Comparison of ENCODE assay signal across 20 cellular contexts in genomic region chr3:195263925-195264575, GRCh38. TPM values are rescaled to one million over a fixed set of nuclear protein-coding genes. Genes with fewer than 3 reads are reported as not detected.
A peak's percentile ranks its signal among the peaks of the same experiment; 100 is the strongest.
DNase-seq lines count a peak whose midpoint lies in the region; ATAC-seq, FAIRE-seq and TF ChIP-seq lines count a peak whose summit lies in the region.
"Had no signal": no experiment of that assay in that cellular context is flagged by ENCODE, and none has a peak within 500 bp of the region (broad histone marks: within the 10 kb centered on the region; RNA-seq: fewer than 3 reads in every experiment).

No MANE protein-coding gene starts in this region.

- no peak overlapping the region for H3K27ac ChIP-seq in IMR-90 (ENCODE audit: insufficient read depth, low read length)
- no peak overlapping the region for H3K27ac ChIP-seq in GM12878 (ENCODE audit: control insufficient read depth, insufficient read depth)
- H3K27ac ChIP-seq in foreskin keratinocyte, result no peak overlapping the region
- H3K27ac ChIP-seq: PC-9 had no signal

- H3K9me3 Mint-ChIP-seq in CD14-positive monocyte, result peaks cover 0 to 1% (median 0%) of the 10 kb centered on the region in 7 donors
- H3K9me3 Mint-ChIP-seq: CD8-positive, alpha-beta T cell had no signal

- H3K9ac ChIP-seq in IMR-90 (ENCODE audit: low read depth, low read length) (no peak overlapping the region), GM12878 (ENCODE audit: control insufficient read depth, insufficient read depth, low read length) (no peak overlapping the region)

- no peak for TF ChIP-seq EP300 in GM12878 (IDR thresholded peaks at IDR 0.05; ENCODE audit: borderline replicate concordance in 1 of 2, control insufficient read depth in 1 of 2, low read depth in 2 of 2, low read length in 2 of 2)

- H3K79me1 ChIP-seq in IMR-90 (ENCODE audit: low read depth in 1 of 2, low read length in 2 of 2), result peaks cover 29 to 76% of the 10 kb centered on the region in 2 experiments

- no peak overlapping the region for H2BK15ac ChIP-seq in IMR-90 (ENCODE audit: low read depth, low read length)

- H3K4me2 ChIP-seq in IMR-90 (ENCODE audit: low read depth, low read length) (no peak overlapping the region), GM12878 (ENCODE audit: control insufficient read depth, insufficient read depth) (no peak overlapping the region)
- H3K4me2 ChIP-seq: PC-9 had no signal

- intact Hi-C loops in CD14-positive monocyte (cut with micrococcal nuclease) (loop anchor here in 1 of 2 donors (5.0 kb wide), 3 partner anchors 178 to 592 kb away; partner anchors contain the start of genes ACAP2 and LSG1), IMR-90 (cut with micrococcal nuclease) (loop anchor here (5.0 kb wide), 2 partner anchors 262 to 932 kb away; no protein-coding TSS in a partner anchor), GM12878 (cut with micrococcal nuclease; ENCODE audit: unreplicated experiment) (loop anchor here (10.0 kb wide), 1 partner anchor 929 kb away; no protein-coding TSS in a partner anchor)

- DNase-seq in CD14-positive monocyte (ENCODE audit: low spot score) (no peak), IMR-90 (no peak), GM12878 (ENCODE audit: low read depth, low spot score) (no peak), foreskin keratinocyte (peak; percentile 35 to 64), activated T-cell treated with anti-CD3 and anti-CD28 coated beads for 4 hours (no peak), HT-29 (ENCODE audit: low spot score) (no peak), NCI-H2227 (lab: John Stamatoyannopoulos, UW; ENCODE audit: unreplicated experiment) (no peak)
- DNase-seq: ACHN; CD8-positive, alpha-beta T cell; DMS79 treated with DMSO at 0.1 percent for 48 hours; NCI-H1092 treated with DMSO at 0.1 percent for 48 hours; NCI-H1694; NCI-H446 had no signal

- peaks cover 10% of the 10 kb centered on the region for H3K79me2 ChIP-seq in GM12878 (ENCODE audit: control insufficient read depth, insufficient read depth, low read length)

- H3K18ac ChIP-seq in IMR-90 (ENCODE audit: low read depth, low read length), result no peak overlapping the region

- no peak overlapping the region for H4K8ac ChIP-seq in IMR-90 (ENCODE audit: low read depth in 2 of 2, low read length in 2 of 2)

- peaks cover 6% of the 10 kb centered on the region; the same call in 1 of the 2 replicates for H4K20me1 ChIP-seq in IMR-90 (ENCODE audit: insufficient read depth, low read length)
- no peaks in the 10 kb centered on the region for H4K20me1 ChIP-seq in GM12878 (ENCODE audit: control insufficient read depth, insufficient read depth)

- SMC1A ChIA-PET in GM12878 (lab: Charles Lee; ENCODE audit: uncharacterized antibody, unreplicated experiment), result interaction anchor here (0.7 to 1.9 kb wide), 2 partner anchors 581 to 592 kb away, joined by 3 to 10 read pairs; partner anchors contain the start of gene LSG1

- H2BK5ac ChIP-seq in IMR-90 (ENCODE audit: low read depth, low read length, poor library complexity, severe bottlenecking), result no peak overlapping the region

- H2AFZ ChIP-seq in IMR-90 (replicated peaks; ENCODE audit: low read length, poor library complexity) (peak overlapping the region; percentile 16), GM12878 (ENCODE audit: control insufficient read depth, low read depth, low read length) (no peak overlapping the region)
- H2AFZ ChIP-seq: PC-9 had no signal

- no peak overlapping the region for H3K4ac ChIP-seq in IMR-90 (ENCODE audit: low read depth, low read length)

- H3K9me3 ChIP-seq in IMR-90 (ENCODE audit: control insufficient read depth, insufficient read depth, low read length) (no peaks in the 10 kb centered on the region), GM12878 (replicated peaks; ENCODE audit: control insufficient read depth, insufficient read depth, low read length) (no peaks in the 10 kb centered on the region)
- H3K9me3 ChIP-seq: HAP-1 had no signal

- no peak overlapping the region for H3K4me3 ChIP-seq in IMR-90 (ENCODE audit: insufficient read depth, low read depth, low read length)
- H3K4me3 ChIP-seq in GM12878, result no peak overlapping the region
- H3K4me3 ChIP-seq: HAP-1, PC-9 had no signal

- CTCF ChIA-PET in IMR-90 (lab: Yijun Ruan, JAX), result interaction anchor here (1.0 kb wide), 1 partner anchor 593 kb away, joined by 3 read pairs; the partner anchor contains the start of gene LSG1
- CTCF ChIA-PET in GM12878 (lab: Yijun Ruan, JAX), result interaction anchor here (0.7 to 3.9 kb wide), 4 partner anchors 6 to 595 kb away, joined by 3 to 47 read pairs (median 24); partner anchors contain the start of gene XXYLT1

- peaks cover 11% of the 10 kb centered on the region for H3K9me1 ChIP-seq in IMR-90 (ENCODE audit: insufficient read depth, low read length)

- H3K4me1 Mint-ChIP-seq in CD14-positive monocyte, result peaks cover 45% of the 10 kb centered on the region

- peak overlapping the region in 1 of 2 donors; percentile 4 for H3K4me3 Mint-ChIP-seq in CD14-positive monocyte
- H3K4me3 Mint-ChIP-seq: CD8-positive, alpha-beta T cell had no signal

- peak overlapping the region; percentile 78 to 90 (median 85) for H3K27ac Mint-ChIP-seq in CD14-positive monocyte
- H3K27ac Mint-ChIP-seq: CD8-positive, alpha-beta T cell had no signal

- no peak for FAIRE-seq in GM12878 (lab: Jason Lieb, UNC)
- FAIRE-seq: D721Med, G401.6, GM19239 had no signal

- no peak overlapping the region for H2BK120ac ChIP-seq in IMR-90 (ENCODE audit: low read depth, low read length)

- no peak overlapping the region for H2AK9ac ChIP-seq in IMR-90 (replicated peaks; ENCODE audit: low read depth, low read length, poor library complexity)

- POLR2A ChIA-PET in IMR-90 (lab: Charles Lee; ENCODE audit: unreplicated experiment) (no interaction called here), GM12878 (lab: Charles Lee) (no interaction called here)

- H3K4me1 ChIP-seq in IMR-90 (ENCODE audit: control insufficient read depth, insufficient read depth, low read length) (peaks cover 6% of the 10 kb centered on the region), GM12878 (ENCODE audit: control insufficient read depth, insufficient read depth, low read length) (peaks cover 15% of the 10 kb centered on the region), foreskin keratinocyte (no peaks in the 10 kb centered on the region)

- ATAC-seq in IMR-90 (ENCODE audit: low read depth) (no peak), GM12878 (no peak), foreskin keratinocyte (peak; percentile 8), HG03196 (IDR thresholded peaks at IDR 0.05; ENCODE audit: unreplicated experiment) (no peak)
- ATAC-seq: CD8-positive, alpha-beta T cell; Right ventricle myocardium inferior had no signal

- BruUV-seq in IMR-90 (replicated peaks; lab: Mats Ljungman, UMichigan), result no TSS peak
- no TSS peak for BruUV-seq in GM12878 (replicated peaks; lab: Mats Ljungman, UMichigan)

- H3K27me3 ChIP-seq in IMR-90 (ENCODE audit: control insufficient read depth, insufficient read depth, low read length) (no peaks in the 10 kb centered on the region), GM12878 (replicated peaks in 1 of 2; ENCODE audit: control insufficient read depth in 2 of 2, insufficient read depth in 2 of 2, low read length in 1 of 2) (no peaks in the 10 kb centered on the region), foreskin keratinocyte (no peaks in the 10 kb centered on the region)

- H3K56ac ChIP-seq in IMR-90 (ENCODE audit: extremely low read depth, insufficient read depth, low read length), result no peak overlapping the region

- H3K36me3 ChIP-seq in IMR-90 (ENCODE audit: control insufficient read depth, insufficient read depth, low read length), result peaks cover 3% of the 10 kb centered on the region; the same call in 1 of the 2 replicates
- H3K36me3 ChIP-seq in GM12878 (ENCODE audit: control insufficient read depth in 2 of 2, insufficient read depth in 2 of 2, low read length in 1 of 2), result no peaks in the 10 kb centered on the region

- H3K27me3 Mint-ChIP-seq in CD14-positive monocyte (ENCODE audit: low read depth in 3 of 3), result peaks cover 0 to 2% (median 0%) of the 10 kb centered on the region in 3 donors

- RAD21 ChIA-PET in GM12878 (lab: Charles Lee; ENCODE audit: unreplicated experiment), result interaction anchor here (5.2 kb wide), 1 partner anchor 581 kb away, joined by 41 read pairs; no protein-coding TSS in a partner anchor

- no peak overlapping the region; the same call in 1 of the 2 replicates for H3K23ac ChIP-seq in IMR-90 (ENCODE audit: low read depth, low read length)

- TF ChIP-seq POLR2A in IMR-90 (IDR thresholded peaks at IDR 0.05; ENCODE audit: low read depth, low read length) (no peak), GM12878 (IDR thresholded peaks at IDR 0.05; ENCODE audit: low read depth, low read length) (no peak)

- H4K5ac ChIP-seq in IMR-90 (ENCODE audit: low read depth, low read length), result no peak overlapping the region

- WGBS in IMR-90 (ENCODE audit: extremely low coverage in 2 of 2, insufficient read length in 1 of 2), 2 experiments, result 100% methylated on average over 1 of the region's 10 CpGs; no CpG with 5 or more reads in 1 of the 2 experiments
- 95% methylated on average over 10 of the region's 10 CpGs for WGBS in GM12878 (ENCODE audit: insufficient coverage, insufficient replicate concordance, low lambda C conversion rate, missing lambda C conversion rate)

- no peak overlapping the region for H4K91ac ChIP-seq in IMR-90 (ENCODE audit: insufficient read depth, low read depth, low read length)

- H2AK5ac ChIP-seq in IMR-90 (ENCODE audit: low read depth, low read length), result no peak overlapping the region

- in situ Hi-C loops in IMR-90 (cut with MboI; ENCODE audit: low sequenced_read_pairs), result no loop called here
- in situ Hi-C loops in GM12878 (cut with MboI), result no loop called here

- TF ChIP-seq CTCF in CD14-positive monocyte (IDR thresholded peaks at IDR 0.05) (no peak), IMR-90 (conservative IDR thresholded peaks at IDR 0.05; ENCODE audit: low read depth, low read length) (no peak), GM12878 (IDR thresholded peaks at IDR 0.05 in 2 of 3, conservative IDR thresholded peaks at IDR 0.05 in 1 of 3; ENCODE audit: control insufficient read depth in 2 of 3, extremely low read depth in 1 of 3, insufficient read depth in 1 of 3, low read depth in 3 of 3, low read length in 3 of 3) (no peak), foreskin keratinocyte (conservative IDR thresholded peaks at IDR 0.05) (no peak)

- TF ChIP-seq RAD21 in IMR-90 (IDR thresholded peaks at IDR 0.05; ENCODE audit: low read length) (no peak), GM12878 (IDR thresholded peaks at IDR 0.05; ENCODE audit: insufficient read depth, low read depth, low read length) (no peak)

- no peak overlapping the region for H2BK20ac ChIP-seq in IMR-90 (ENCODE audit: low read depth, low read length)

- H3K14ac ChIP-seq in IMR-90 (replicated peaks; ENCODE audit: low read depth, low read length), result no peak overlapping the region

- dilution Hi-C loops in IMR-90 (cut with HindIII; ENCODE audit: low sequenced_read_pairs, unreplicated experiment), result no loop called here

- H3K36me3 Mint-ChIP-seq in CD14-positive monocyte, result peaks cover 35 to 36% of the 10 kb centered on the region in 2 donors

RNA-seq across cellular contexts. Expression of gene XXYLT1, which starts 6.9 kb away (rescaled TPM):
- polyA plus RNA-seq in CD14-positive monocyte (10 to 100 TPM; 11.8 to 13.5 TPM), IMR-90 (2012; rRNA removed) (18.1 and 18.6 TPM in 2 replicates), GM12878 (2011; rRNA removed) (4.7 and 7.4 TPM in 2 replicates), GM12878 (2014; fragmentation: Illumina TruSeq; extraction: Trizol) (8.4 and 9.0 TPM in 2 replicates), GM12878 (2014; fragmentation: Nextera tagmentation; extraction: Ambion mirVana) (1 to 10 TPM; 1.2 to 3.2 TPM), GM12878 (2014; rRNA removed) (10.7 and 12.1 TPM in 2 replicates), GM12878 (2016; fragmentation: Nextera tagmentation; extraction: Ambion mirVana) (10 to 100 TPM in 1 of 2 experiments, 1 to 10 TPM in 1; 9.7 to 11.2 TPM), foreskin keratinocyte (5.5 and 7.7 TPM in 2 replicates)
- total RNA-seq in IMR-90 (2012; rRNA removed) (13.1 and 14.7 TPM in 2 replicates), GM12878 (2014; rRNA removed) (13.8 and 14.2 TPM in 2 replicates), GM12878 (2014; rRNA removed; fragmentation: Illumina TruSeq; extraction: Trizol) (7.0 and 8.4 TPM in 2 replicates), GM12878 (2021) (12.4 TPM in 2 replicates), foreskin keratinocyte (7.8 and 10.0 TPM in 2 replicates)
- 11.0 and 16.4 TPM in 2 replicates for polyA plus RNA-seq in IMR-90 (2012; cell fraction: cytosol; rRNA removed)
- 18.8 and 22.3 TPM in 2 replicates for polyA plus RNA-seq in IMR-90 (2012; cell fraction: nucleus; rRNA removed; ENCODE audit: low replicate concordance)
- total RNA-seq in GM12878 (2013; cell fraction: nucleolus; rRNA removed), result 3.3 and 6.3 TPM in 2 replicates
- 2.3 TPM for polyA plus RNA-seq in GM12878 (2011; ENCODE audit: low read depth)
- polyA plus RNA-seq in GM12878 (2011; cell fraction: cytosol; rRNA removed), result 8.5 and 11.3 TPM in 2 replicates
- 4.8 and 6.5 TPM in 2 replicates for polyA plus RNA-seq in GM12878 (2011; cell fraction: nucleus; rRNA removed)
- 3.9 and 4.2 TPM in 2 replicates for polyA plus RNA-seq in GM12878 (2012)
- 7.1 and 7.4 TPM in 2 replicates for polyA minus RNA-seq in GM12878 (2011; rRNA and poly(A)+ RNA removed)
- polyA minus RNA-seq in GM12878 (2011; cell fraction: cytosol; rRNA and poly(A)+ RNA removed), result 4.1 and 5.6 TPM in 2 replicates
- 5.8 and 10.0 TPM in 2 replicates for polyA minus RNA-seq in GM12878 (2011; cell fraction: nucleus; rRNA and poly(A)+ RNA removed)
- 20.9 and 23.8 TPM in 2 replicates for total RNA-seq in HT-29 (2014; rRNA removed; shearing (Covaris generic))

Comparison
In these comparisons a context has a peak if more than half of its experiments do, and no peak if none do; other contexts are left out.
1. DNase-seq: peak in foreskin keratinocyte (2 of 2); none in CD14-positive monocyte (single experiment), IMR-90 (single experiment), GM12878 (single experiment), activated T-cell treated with anti-CD3 and anti-CD28 coated beads for 4 hours (single experiment), HT-29 (single experiment) and NCI-H2227 (single experiment).